In the genomic region with DNA sequence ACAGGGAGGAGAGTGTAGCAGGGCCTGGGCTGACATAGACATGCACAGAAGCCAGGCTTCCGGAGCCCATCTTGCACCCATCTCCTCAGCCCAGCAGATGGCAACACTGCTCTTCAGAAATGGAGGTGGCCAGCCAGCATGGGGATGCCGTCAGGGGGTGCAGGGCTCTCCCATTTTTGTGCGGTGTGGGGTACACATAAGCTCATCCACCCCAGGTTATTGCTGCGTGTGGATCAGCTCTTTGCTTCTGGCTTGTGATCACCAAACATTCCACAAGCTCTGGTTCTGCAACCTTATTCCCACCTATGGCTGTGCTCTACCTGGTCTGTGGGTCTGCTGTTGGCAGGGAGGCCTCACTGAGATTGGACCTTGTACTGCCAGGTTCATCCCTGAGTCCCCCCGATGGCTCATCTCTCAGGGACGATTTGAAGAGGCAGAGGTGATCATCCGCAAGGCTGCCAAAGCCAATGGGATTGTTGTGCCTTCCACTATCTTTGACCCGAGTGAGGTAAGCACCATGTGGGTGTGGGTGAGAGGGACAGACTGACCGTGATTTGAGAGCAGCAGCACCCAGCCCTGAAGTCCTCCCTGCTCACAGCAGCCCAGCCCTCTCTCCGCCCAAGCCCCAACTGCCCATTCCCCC, we compare ENCODE assay signal across 8 cellular contexts. TPM values are rescaled to one million over a fixed set of nuclear protein-coding genes. Genes with fewer than 3 reads are reported as not detected.
DNase-seq lines count a peak whose midpoint lies in the region; ATAC-seq and TF ChIP-seq lines count a peak whose summit lies in the region.

No MANE protein-coding gene starts in this region.

- peaks cover 41% of the 10 kb centered on the region for H3K4me1 Mint-ChIP-seq in T-helper 1 cell treated with Interleukin-12 subunit alpha and Interleukin-12 subunit beta and Interleukin-4 antibody, amounts not matched to agents 30 μg/mL and 1 μg/mL, for 36 hours (ENCODE audit: low read depth)

- H3K4me3 Mint-ChIP-seq in T-helper 1 cell treated with Interleukin-12 subunit alpha and Interleukin-12 subunit beta and Interleukin-4 antibody, amounts not matched to agents 30 μg/mL and 1 μg/mL, for 36 hours = no peak overlapping the region

- intact Hi-C loops in left ventricle myocardium superior (cut with micrococcal nuclease) = loop anchor here (2.0 kb wide), 1 partner anchor 114 kb away; no protein-coding TSS in a partner anchor

- no peak overlapping the region for H3K4me3 ChIP-seq in retinal pigment epithelial cell (ENCODE audit: low read length)

- H3K36me3 Mint-ChIP-seq in T-helper 1 cell treated with Interleukin-12 subunit alpha and Interleukin-12 subunit beta and Interleukin-4 antibody, amounts not matched to agents 30 μg/mL and 1 μg/mL, for 36 hours (ENCODE audit: low read depth) = no peaks in the 10 kb centered on the region

- H3K27ac Mint-ChIP-seq in T-helper 1 cell treated with Interleukin-12 subunit alpha and Interleukin-12 subunit beta and Interleukin-4 antibody, amounts not matched to agents 30 μg/mL and 1 μg/mL, for 36 hours = peak overlapping the region; percentile 45

- peak; percentile 89 for TF ChIP-seq CTCF in retinal pigment epithelial cell (conservative IDR thresholded peaks at IDR 0.05; ENCODE audit: low read depth, low read length)

- peak; percentile 86 for TF ChIP-seq RAD21 in Ishikawa (IDR thresholded peaks at IDR 0.05; ENCODE audit: low read depth)

- WGBS in adipose tissue, 3 donors = 27 to 44% (median 29%) methylated on average over 10 of the region's 10 CpGs

- peak; percentile 81 for DNase-seq in EH (ENCODE audit: low read depth)
- DNase-seq in left ventricle myocardium superior = peak; percentile 79
- no peak for DNase-seq in retinal pigment epithelial cell (ENCODE audit: low read depth)
- DNase-seq in NCI-H2029 (lab: John Stamatoyannopoulos, UW) = no peak

- no peak for TF ChIP-seq EP300 in Ishikawa (IDR thresholded peaks at IDR 0.05; ENCODE audit: borderline replicate concordance)

- H3K27ac ChIP-seq in adipose tissue (ENCODE audit: low read depth, low read length) = peak overlapping the region; percentile 57

- H3K9me3 Mint-ChIP-seq in T-helper 1 cell treated with Interleukin-12 subunit alpha and Interleukin-12 subunit beta and Interleukin-4 antibody, amounts not matched to agents 30 μg/mL and 1 μg/mL, for 36 hours = no peaks in the 10 kb centered on the region

- no peaks in the 10 kb centered on the region for H3K27me3 Mint-ChIP-seq in T-helper 1 cell treated with Interleukin-12 subunit alpha and Interleukin-12 subunit beta and Interleukin-4 antibody, amounts not matched to agents 30 μg/mL and 1 μg/mL, for 36 hours (ENCODE audit: low read depth)

- peak; percentile 88 for ATAC-seq in GM21515 (IDR thresholded peaks at IDR 0.05; ENCODE audit: unreplicated experiment)
- ATAC-seq in left ventricle myocardium superior = peak; percentile 84

TF ChIP-seq in Ishikawa, 13 proteins besides CTCF, POLR2A, EP300 and RAD21:
- TF ChIP-seq, protein P1, sequence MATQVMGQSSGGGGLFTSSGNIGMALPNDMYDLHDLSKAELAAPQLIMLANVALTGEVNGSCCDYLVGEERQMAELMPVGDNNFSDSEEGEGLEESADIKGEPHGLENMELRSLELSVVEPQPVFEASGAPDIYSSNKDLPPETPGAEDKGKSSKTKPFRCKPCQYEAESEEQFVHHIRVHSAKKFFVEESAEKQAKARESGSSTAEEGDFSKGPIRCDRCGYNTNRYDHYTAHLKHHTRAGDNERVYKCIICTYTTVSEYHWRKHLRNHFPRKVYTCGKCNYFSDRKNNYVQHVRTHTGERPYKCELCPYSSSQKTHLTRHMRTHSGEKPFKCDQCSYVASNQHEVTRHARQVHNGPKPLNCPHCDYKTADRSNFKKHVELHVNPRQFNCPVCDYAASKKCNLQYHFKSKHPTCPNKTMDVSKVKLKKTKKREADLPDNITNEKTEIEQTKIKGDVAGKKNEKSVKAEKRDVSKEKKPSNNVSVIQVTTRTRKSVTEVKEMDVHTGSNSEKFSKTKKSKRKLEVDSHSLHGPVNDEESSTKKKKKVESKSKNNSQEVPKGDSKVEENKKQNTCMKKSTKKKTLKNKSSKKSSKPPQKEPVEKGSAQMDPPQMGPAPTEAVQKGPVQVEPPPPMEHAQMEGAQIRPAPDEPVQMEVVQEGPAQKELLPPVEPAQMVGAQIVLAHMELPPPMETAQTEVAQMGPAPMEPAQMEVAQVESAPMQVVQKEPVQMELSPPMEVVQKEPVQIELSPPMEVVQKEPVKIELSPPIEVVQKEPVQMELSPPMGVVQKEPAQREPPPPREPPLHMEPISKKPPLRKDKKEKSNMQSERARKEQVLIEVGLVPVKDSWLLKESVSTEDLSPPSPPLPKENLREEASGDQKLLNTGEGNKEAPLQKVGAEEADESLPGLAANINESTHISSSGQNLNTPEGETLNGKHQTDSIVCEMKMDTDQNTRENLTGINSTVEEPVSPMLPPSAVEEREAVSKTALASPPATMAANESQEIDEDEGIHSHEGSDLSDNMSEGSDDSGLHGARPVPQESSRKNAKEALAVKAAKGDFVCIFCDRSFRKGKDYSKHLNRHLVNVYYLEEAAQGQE (IDR thresholded peaks at IDR 0.05; ENCODE audit: low read depth) = no peak
- TF ChIP-seq TCF12 (IDR thresholded peaks at IDR 0.05; ENCODE audit: low read depth) = no peak

RNA-seq across cellular contexts. Expression of a gene that starts 17.3 kb away (rescaled TPM):
- 1 to 10 TPM; 3.0 to 6.6 (median 5.1) TPM for polyA plus RNA-seq in adipose tissue
- 26.6 TPM for total RNA-seq in left ventricle myocardium superior

Comparison
In these comparisons a context has a peak if more than half of its experiments do, and no peak if none do; other contexts are left out.
1. DNase-seq: peak in EH (single experiment) and left ventricle myocardium superior (single experiment); none in retinal pigment epithelial cell (single experiment) and NCI-H2029 (single experiment).